In genomic region chr15:95590533-95591044, GRCh38 we compare ENCODE assay signal across 2 cellular contexts.
TF ChIP-seq lines count a peak whose summit lies in the region.

No MANE protein-coding gene starts in this region.

TF ChIP-seq in IMR-90, 13 proteins besides CTCF, POLR2A, EP300 and RAD21:
- no peak for TF ChIP-seq RFX5 (IDR thresholded peaks at IDR 0.05; ENCODE audit: low read depth, low read length)

TF ChIP-seq in GM12878, 131 proteins besides CTCF, POLR2A, EP300 and RAD21:
- TF ChIP-seq RBBP5 (conservative IDR thresholded peaks at IDR 0.05) = no peak
- no peak for TF ChIP-seq ZNF24 (IDR thresholded peaks at IDR 0.05)
- no peak for TF ChIP-seq GATAD2B (conservative IDR thresholded peaks at IDR 0.05; ENCODE audit: low read depth)
- TF ChIP-seq ETV6 (conservative IDR thresholded peaks at IDR 0.05 in 1 of 2, IDR thresholded peaks at IDR 0.05 in 1 of 2; ENCODE audit: borderline replicate concordance in 1 of 2, low read depth in 1 of 2) = no peak
- TF ChIP-seq SPI1 (IDR thresholded peaks at IDR 0.05; ENCODE audit: borderline replicate concordance, insufficient read depth, low read depth, low read length) = no peak
- no peak for TF ChIP-seq MEF2B (IDR thresholded peaks at IDR 0.05; ENCODE audit: partially characterized antibody, poor library complexity, severe bottlenecking)
- TF ChIP-seq ZSCAN29 (IDR thresholded peaks at IDR 0.05) = no peak
- TF ChIP-seq BCL3 (IDR thresholded peaks at IDR 0.05; ENCODE audit: borderline replicate concordance, insufficient read depth, low read depth, low read length, poor library complexity, severe bottlenecking) = no peak
- TF ChIP-seq SKIL (IDR thresholded peaks at IDR 0.05; ENCODE audit: low read depth, poor library complexity, severe bottlenecking) = no peak
- TF ChIP-seq ZBTB4 (CRISPR knock-in tag; IDR thresholded peaks at IDR 0.05) = no peak
- TF ChIP-seq CBX3 (IDR thresholded peaks at IDR 0.05; ENCODE audit: borderline replicate concordance, low read depth) = no peak
- no peak for TF ChIP-seq NR2F1 (conservative IDR thresholded peaks at IDR 0.05)
- no peak for TF ChIP-seq BMI1 (IDR thresholded peaks at IDR 0.05; ENCODE audit: borderline replicate concordance)
- no peak for TF ChIP-seq JUND (IDR thresholded peaks at IDR 0.05; ENCODE audit: low read depth, low read length)
- no peak for TF ChIP-seq SMARCA5 (IDR thresholded peaks at IDR 0.05)
- TF ChIP-seq YY1 (IDR thresholded peaks at IDR 0.05; ENCODE audit: low read depth, low read length) = no peak
- no peak for TF ChIP-seq ZNF217 (IDR thresholded peaks at IDR 0.05)
